In genomic region chr10:73364964-73365363, GRCh38 we compare ENCODE assay signal across 21 cellular contexts. TPM values are rescaled to one million over a fixed set of nuclear protein-coding genes. Genes with fewer than 3 reads are reported as not detected.
DNase-seq lines count a peak whose midpoint lies in the region; ATAC-seq, FAIRE-seq and TF ChIP-seq lines count a peak whose summit lies in the region.
"Had no signal": no experiment of that assay in that cellular context is flagged by ENCODE, and none has a peak within 500 bp of the region (broad histone marks: within the 10 kb centered on the region; RNA-seq: fewer than 3 reads in every experiment).

No MANE protein-coding gene starts in this region.

- H3K9me3 Mint-ChIP-seq in stimulated activated effector memory CD8-positive, alpha-beta T cell treated with anti-CD3 and anti-CD28 coated beads, Interleukin-12 subunit alpha, Interleukin-12 subunit beta, amount 100 ng/mL, for 72 hours, result no peaks in the 10 kb centered on the region
- H3K9me3 Mint-ChIP-seq: CD4-positive, alpha-beta T cell had no signal

- H3K4me3 ChIP-seq in HEK293 (ENCODE audit: low read depth, low read length) (no peak overlapping the region), K562 (no peak overlapping the region)
- H3K4me3 ChIP-seq: A549; BLaER1 treated with 17β-estradiol and CSF1 and Interleukin-3, amounts not matched to agents 10 nM and 100 nM had no signal

- no peaks in the 10 kb centered on the region for H3K4me1 ChIP-seq in HEK293 (ENCODE audit: control insufficient read depth, insufficient read depth, low read length)
- H3K4me1 ChIP-seq in K562 (replicated peaks in 1 of 2; ENCODE audit: control insufficient read depth in 2 of 2, insufficient read depth in 2 of 2, low read length in 2 of 2), result peaks cover 7 to 22% of the 10 kb centered on the region in 2 experiments
- H3K4me1 ChIP-seq: A549, Caco-2 had no signal

- TF ChIP-seq RAD21 in K562 (CRISPR knock-in tag; conservative IDR thresholded peaks at IDR 0.05 in 1 of 2, IDR thresholded peaks at IDR 0.05 in 1 of 2), result no peak

- no peak for TF ChIP-seq EP300 in K562 (IDR thresholded peaks at IDR 0.05; ENCODE audit: low read length)

- no peak for ATAC-seq in K562
- ATAC-seq in stimulated activated effector memory CD8-positive, alpha-beta T cell treated with anti-CD3 and anti-CD28 coated beads, Interleukin-12 subunit alpha, Interleukin-12 subunit beta, amount 100 ng/mL, for 72 hours, result no peak
- ATAC-seq: A549; CD8-positive, alpha-beta T cell had no signal

- CTCF ChIA-PET in HEK293 (lab: Yijun Ruan, JAX) (no interaction called here), K562 (lab: Yijun Ruan, JAX; ENCODE audit: low intra/inter-chr PET ratio) (no interaction called here)

- no peaks in the 10 kb centered on the region for H3K27me3 ChIP-seq in K562 (ENCODE audit: control insufficient read depth in 2 of 2, insufficient read depth in 2 of 2, low read length in 2 of 2)
- H3K27me3 ChIP-seq: BLaER1 treated with 17β-estradiol and CSF1 and Interleukin-3, amounts not matched to agents 10 nM and 100 nM had no signal

- no peaks in the 10 kb centered on the region for H3K79me2 ChIP-seq in K562 (ENCODE audit: control insufficient read depth, insufficient read depth, low read length)

- H4K20me1 ChIP-seq in K562 (replicated peaks; ENCODE audit: control insufficient read depth, insufficient read depth, low read length), result no peaks in the 10 kb centered on the region
- H4K20me1 ChIP-seq: BLaER1 treated with 17β-estradiol and CSF1 and Interleukin-3, amounts not matched to agents 10 nM and 100 nM had no signal

- POLR2A ChIA-PET in HEK293 (lab: Yijun Ruan, JAX) (no interaction called here), K562 (lab: Yijun Ruan, JAX) (no interaction called here)

- intact Hi-C loops in K562 (cut with micrococcal nuclease), result loop anchor here (5.0 kb wide), 1 partner anchor 118 kb away; the partner anchor contains the start of gene DNAJC9

- in situ Hi-C loops in K562 (cut with MboI), result no loop called here

- no peak overlapping the region for H3K9ac ChIP-seq in K562 (ENCODE audit: insufficient read depth in 1 of 2, low read depth in 2 of 2, low read length in 2 of 2)
- H3K9ac ChIP-seq: BLaER1 treated with 17β-estradiol and CSF1 and Interleukin-3, amounts not matched to agents 10 nM and 100 nM had no signal

- H3K4me3 Mint-ChIP-seq in stimulated activated effector memory CD8-positive, alpha-beta T cell treated with anti-CD3 and anti-CD28 coated beads, Interleukin-12 subunit alpha, Interleukin-12 subunit beta, amount 100 ng/mL, for 72 hours, result no peak overlapping the region
- H3K4me3 Mint-ChIP-seq: B cell; CD4-positive, alpha-beta T cell; CD8-positive, alpha-beta T cell had no signal

- WGBS in K562 (ENCODE audit: insufficient coverage, low coverage, missing lambda C conversion rate), result 93% methylated on average over 3 of the region's 3 CpGs

- H3K4me2 ChIP-seq in K562 (ENCODE audit: insufficient read depth, low read length), result no peak overlapping the region
- H3K4me2 ChIP-seq: A549; BLaER1 treated with 17β-estradiol and CSF1 and Interleukin-3, amounts not matched to agents 10 nM and 100 nM had no signal

- H3K27ac ChIP-seq in HEK293 (ENCODE audit: extremely low read depth, low read depth, low read length), result no peak overlapping the region
- no peak overlapping the region for H3K27ac ChIP-seq in K562 (ENCODE audit: extremely low read depth, low read depth, low read length)
- H3K27ac ChIP-seq: 22Rv1; A549; BLaER1 treated with 17β-estradiol and CSF1 and Interleukin-3, amounts not matched to agents 10 nM and 100 nM; C4-2B had no signal

- TSS peak; percentile 16 for BruUV-seq in K562 (replicated peaks; lab: Mats Ljungman, UMichigan)

- no peak for DNase-seq in K562 (ENCODE audit: extremely low read depth in 1 of 4, low spot score in 3 of 4)
- DNase-seq in stimulated activated effector memory CD8-positive, alpha-beta T cell treated with anti-CD3 and anti-CD28 coated beads, Interleukin-12 subunit alpha, Interleukin-12 subunit beta, amount 100 ng/mL, for 72 hours (ENCODE audit: low spot score in 2 of 2), result no peak
- no peak for DNase-seq in stimulated activated CD4-positive, alpha-beta T cell treated with anti-CD3 and anti-CD28 coated beads, Interleukin-15, amount 100 ng/mL, for 24 hours
- no peak for DNase-seq in RPMI8226
- DNase-seq: AML-193; Caco-2; Calu3; CD4-positive, alpha-beta T cell; CD8-positive, alpha-beta T cell; DMS79 treated with DMSO at 0.1 percent for 48 hours; GF-D8 had no signal

- H3K9me3 ChIP-seq in HEK293 (ENCODE audit: control insufficient read depth, insufficient read depth, low read depth, low read length) (no peaks in the 10 kb centered on the region), K562 (replicated peaks; ENCODE audit: control insufficient read depth, insufficient read depth, low read depth, low read length) (no peaks in the 10 kb centered on the region)
- H3K9me3 ChIP-seq: A549, Caco-2 had no signal

- H3K36me3 Mint-ChIP-seq in stimulated activated effector memory CD8-positive, alpha-beta T cell treated with anti-CD3 and anti-CD28 coated beads, Interleukin-12 subunit alpha, Interleukin-12 subunit beta, amount 100 ng/mL, for 72 hours, result peaks cover 53% of the 10 kb centered on the region

- no peak for TF ChIP-seq CTCF in HEK293 (tag by site-specific recombination; IDR thresholded peaks at IDR 0.05)
- no peak for TF ChIP-seq CTCF in K562 (IDR thresholded peaks at IDR 0.05 in 2 of 3, conservative IDR thresholded peaks at IDR 0.05 in 1 of 3; ENCODE audit: insufficient read depth in 2 of 3, low read depth in 1 of 3, low read length in 3 of 3)

- FAIRE-seq in K562 (lab: Jason Lieb, UNC), result no peak
- FAIRE-seq: A549, D721Med, G401.6, GM12892, GM18507 had no signal

- no peak for TF ChIP-seq POLR2A in K562 (conservative IDR thresholded peaks at IDR 0.05)

- H2AFZ ChIP-seq in K562 (ENCODE audit: low read depth, low read length), result no peak overlapping the region

- peak overlapping the region; percentile 76 for H3K27ac Mint-ChIP-seq in stimulated activated effector memory CD8-positive, alpha-beta T cell treated with anti-CD3 and anti-CD28 coated beads, Interleukin-12 subunit alpha, Interleukin-12 subunit beta, amount 100 ng/mL, for 72 hours
- H3K27ac Mint-ChIP-seq: B cell; CD8-positive, alpha-beta T cell had no signal

- H3K36me3 ChIP-seq in HEK293 (ENCODE audit: control insufficient read depth in 2 of 2, insufficient read depth in 1 of 2, low read length in 2 of 2), result peaks cover 0 to 38% of the 10 kb centered on the region in 2 experiments; a peak in 2 of 3 replicates
- peaks cover 42% of the 10 kb centered on the region for H3K36me3 ChIP-seq in K562 (ENCODE audit: control insufficient read depth, insufficient read depth, low read length)

- H3K4me1 Mint-ChIP-seq in stimulated activated effector memory CD8-positive, alpha-beta T cell treated with anti-CD3 and anti-CD28 coated beads, Interleukin-12 subunit alpha, Interleukin-12 subunit beta, amount 100 ng/mL, for 72 hours, result peaks cover 6% of the 10 kb centered on the region

- H3K9me1 ChIP-seq in K562 (ENCODE audit: control insufficient read depth, insufficient read depth, low read length), result no peaks in the 10 kb centered on the region

TF ChIP-seq in HEK293, 187 proteins besides CTCF, POLR2A, EP300 and RAD21:
- TF ChIP-seq ZNF121 (tag by site-specific recombination; IDR thresholded peaks at IDR 0.05) (no peak), ZNF146 (tag by site-specific recombination; IDR thresholded peaks at IDR 0.05) (peak; percentile 87)
TF ChIP-seq in HEK293: peak in this region for 1.

TF ChIP-seq in K562, 482 proteins besides CTCF, POLR2A, EP300 and RAD21 (continues in another document):
- TF ChIP-seq BCOR (IDR thresholded peaks at IDR 0.05) (peak; percentile 22; the same call in 1 of the 2 replicates), ZKSCAN3 (CRISPR knock-in tag; IDR thresholded peaks at IDR 0.05) (no peak)

RNA-seq across cellular contexts. Expression of gene CFAP70, which starts 6.3 kb away (rescaled TPM):
- total RNA-seq in K562 (2011; cell fraction: chromatin; rRNA removed; ENCODE audit: low replicate concordance), result 1.5 and 4.2 TPM in 2 replicates
- 0.83 and 1.2 TPM in 2 replicates for total RNA-seq in K562 (2011; cell fraction: nucleolus; rRNA removed)
- 1.4 and 1.7 TPM in 2 replicates for total RNA-seq in K562 (2011; cell fraction: nucleoplasm; rRNA removed)
- total RNA-seq in K562 (2014; rRNA removed) (0.27 and 0.45 TPM in 2 replicates), K562 (2014; rRNA removed; fragmentation: Illumina TruSeq; extraction: Trizol) (1.2 and 1.4 TPM in 2 replicates), K562 (2015; rRNA removed; fragmentation: Illumina TruSeq; extraction: Trizol) (1.4 and 1.6 TPM in 2 replicates), K562 (2021) (0.86 and 0.92 TPM in 2 replicates)
- polyA plus RNA-seq in K562 (2011; rRNA removed) (0.82 and 2.2 TPM in 2 replicates), K562 (2014; fragmentation: Illumina TruSeq; extraction: Trizol) (0.76 and 1.6 TPM in 2 replicates), K562 (2014; fragmentation: Nextera tagmentation; extraction: Ambion mirVana) (under 1 TPM; 0.52 to 0.60 TPM), K562 (2014; rRNA removed) (1.1 and 1.3 TPM in 2 replicates)
- 0.09 and 0.65 TPM in 2 replicates for polyA plus RNA-seq in K562 (2011; cell fraction: cytosol; rRNA removed)
- 2.8 and 8.3 TPM in 2 replicates for polyA plus RNA-seq in K562 (2011; cell fraction: nucleus; rRNA removed)
- 1.5 and 7.8 TPM in 2 replicates for polyA plus RNA-seq in K562 (2012)
- 0.42 and 2.0 TPM in 2 replicates for polyA minus RNA-seq in K562 (2011; rRNA and poly(A)+ RNA removed)
- polyA minus RNA-seq in K562 (2011; cell fraction: cytosol; rRNA and poly(A)+ RNA removed), result 0.27 and 0.48 TPM in 2 replicates
- polyA minus RNA-seq in K562 (2011; cell fraction: nucleus; rRNA and poly(A)+ RNA removed), result 0.54 and 2.4 TPM in 2 replicates

RNA-seq across cellular contexts. Expression of gene ANXA7, which starts 48.9 kb away (rescaled TPM):
- 64.3 and 71.3 TPM in 2 replicates for total RNA-seq in K562 (2011; cell fraction: chromatin; rRNA removed; ENCODE audit: low replicate concordance)
- 44.9 and 47.4 TPM in 2 replicates for total RNA-seq in K562 (2011; cell fraction: nucleolus; rRNA removed)
- 53.4 and 64.1 TPM in 2 replicates for total RNA-seq in K562 (2011; cell fraction: nucleoplasm; rRNA removed)
- total RNA-seq in K562 (2014; rRNA removed) (79.8 and 81.6 TPM in 2 replicates), K562 (2014; rRNA removed; fragmentation: Illumina TruSeq; extraction: Trizol) (137 and 145 TPM in 2 replicates), K562 (2015; rRNA removed; fragmentation: Illumina TruSeq; extraction: Trizol) (109 and 118 TPM in 2 replicates), K562 (2021) (157 and 158 TPM in 2 replicates)
- polyA plus RNA-seq in K562 (2011; rRNA removed) (130 TPM in 2 replicates), K562 (2014; fragmentation: Illumina TruSeq; extraction: Trizol) (133 and 150 TPM in 2 replicates), K562 (2014; fragmentation: Nextera tagmentation; extraction: Ambion mirVana) (100 to 1,000 TPM in 1 of 2 experiments, 10 to 100 TPM in 1; 86.4 to 122 TPM), K562 (2014; rRNA removed) (97.1 and 107 TPM in 2 replicates)
- polyA plus RNA-seq in K562 (2011; cell fraction: cytosol; rRNA removed), result 86.8 and 107 TPM in 2 replicates
- polyA plus RNA-seq in K562 (2011; cell fraction: nucleus; rRNA removed), result 61.5 and 74.3 TPM in 2 replicates
- polyA plus RNA-seq in K562 (2012), result 113 and 129 TPM in 2 replicates
- 122 and 135 TPM in 2 replicates for polyA minus RNA-seq in K562 (2011; rRNA and poly(A)+ RNA removed)
- 65.9 and 97.0 TPM in 2 replicates for polyA minus RNA-seq in K562 (2011; cell fraction: cytosol; rRNA and poly(A)+ RNA removed)
- 29.2 and 41.3 TPM in 2 replicates for polyA minus RNA-seq in K562 (2011; cell fraction: nucleus; rRNA and poly(A)+ RNA removed)

Comparison
In these comparisons a context has a peak if more than half of its experiments do, and no peak if none do; other contexts are left out.
1. Of the 44 proteins assayed by ChIP-seq in both K562 and HEK293: peak only in K562: none; only in HEK293: none; in both: ZNF146; in neither: 43.